ENCODE assay signal across 28 cellular contexts in the genomic region with DNA sequence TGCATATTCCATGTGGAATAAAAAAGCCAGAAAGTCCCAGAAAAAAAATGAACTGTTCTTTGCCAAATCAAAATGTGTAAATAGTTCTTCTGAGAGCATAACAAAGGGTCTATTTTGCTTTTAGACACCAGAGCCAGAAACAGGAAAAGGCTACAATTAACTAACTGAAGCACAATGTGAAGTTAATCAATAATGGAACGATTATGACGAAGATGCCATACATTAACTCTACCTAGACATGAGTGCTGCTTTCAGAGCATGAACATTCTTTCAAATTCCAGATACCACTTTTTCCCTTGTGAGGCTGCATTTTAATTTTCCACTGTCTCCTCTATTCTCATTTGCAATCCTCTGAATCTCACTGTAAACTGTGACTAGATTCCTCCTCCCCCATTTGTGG. TPM values are rescaled to one million over a fixed set of nuclear protein-coding genes. Genes with fewer than 3 reads are reported as not detected.
"Had no signal": no experiment of that assay in that cellular context is flagged by ENCODE, and none has a peak within 500 bp of the region (broad histone marks: within the 10 kb centered on the region; RNA-seq: fewer than 3 reads in every experiment).

No MANE protein-coding gene starts in this region.

- H3K79me2 ChIP-seq: parathyroid adenoma had no signal

- H3K4me3 ChIP-seq: left ventricle myocardium inferior, right lobe of liver, smooth muscle cell, stomach, suprapubic skin, tibial nerve had no signal

- H3K36me3 ChIP-seq: brain microvascular endothelial cell, left ventricle myocardium inferior, right lobe of liver, stomach, suprapubic skin, tibial nerve had no signal

- H3K9me3 ChIP-seq: left ventricle myocardium inferior, right lobe of liver, stomach, suprapubic skin, tibial nerve had no signal

- H3K36me3 Mint-ChIP-seq: natural killer cell treated with Interleukin-12 subunit alpha and Interleukin-12 subunit beta and Interleukin-15 and Interleukin-18, amount 100 ng/mL, for 72 hours; stimulated activated memory B cell treated with anti-CD40 and anti-IgM and Interleukin-4, amounts not matched to agents 10 μg/mL and 1 μg/mL and 100 μg/mL, for 72 hours; WTC11 had no signal

- H3K4me1 ChIP-seq: parathyroid adenoma, right lobe of liver, suprapubic skin had no signal

- H3K27ac Mint-ChIP-seq: activated naive CD4-positive, alpha-beta T cell treated with anti-CD3 and anti-CD28 coated beads, Interleukin-2, amount 50 U/mL, for 72 hours; activated T-helper 17 cell treated with anti-CD3 and anti-CD28 coated beads, Interleukin-2, amount 50 U/mL, for 72 hours; natural killer cell treated with Interleukin-12 subunit alpha and Interleukin-12 subunit beta and Interleukin-15 and Interleukin-18, amount 100 ng/mL, for 72 hours; stimulated activated memory B cell treated with anti-CD40 and anti-IgM and Interleukin-4, amounts not matched to agents 10 μg/mL and 1 μg/mL and 100 μg/mL, for 72 hours; WTC11 had no signal

- H3K4me1 Mint-ChIP-seq: activated T-helper 17 cell treated with anti-CD3 and anti-CD28 coated beads, Interleukin-2, amount 50 U/mL, for 72 hours had no signal

- H3K27me3 Mint-ChIP-seq: stimulated activated memory B cell treated with anti-CD40 and anti-IgM and Interleukin-4, amounts not matched to agents 10 μg/mL and 1 μg/mL and 100 μg/mL, for 72 hours had no signal

- H2AFZ ChIP-seq: parathyroid adenoma had no signal

- H3K9ac ChIP-seq: parathyroid adenoma had no signal

- H3K27ac ChIP-seq: brain microvascular endothelial cell, left ventricle myocardium inferior, parathyroid adenoma, right lobe of liver, stomach, suprapubic skin, tibial nerve had no signal

- H3K4me2 ChIP-seq: smooth muscle cell had no signal

- H3K27me3 ChIP-seq: brain microvascular endothelial cell, right lobe of liver, tibial nerve had no signal

- DNase-seq: activated T-cell treated with anti-CD3 and anti-CD28 coated beads, Interleukin-2, amount 50 U/mL, for 1 hour; aorta; brain microvascular endothelial cell; central memory CD4-positive, alpha-beta T cell; dermis blood vessel endothelial cell; effector CD8-positive, alpha-beta T cell; erythroblast; foreskin fibroblast; kidney; left ventricle myocardium inferior; midbrain; nucleus accumbens; right lobe of liver; stimulated activated CD4-positive, alpha-beta T cell treated with anti-CD3 and anti-CD28 coated beads, Interleukin-15, amount 100 ng/mL, for 24 hours; stomach; T-helper 9 cell had no signal

- H3K4me3 Mint-ChIP-seq: activated T-helper 17 cell treated with anti-CD3 and anti-CD28 coated beads, Interleukin-2, amount 50 U/mL, for 72 hours; natural killer cell treated with Interleukin-12 subunit alpha and Interleukin-12 subunit beta and Interleukin-15 and Interleukin-18, amount 100 ng/mL, for 72 hours; stimulated activated memory B cell treated with anti-CD40 and anti-IgM and Interleukin-4, amounts not matched to agents 10 μg/mL and 1 μg/mL and 100 μg/mL, for 72 hours had no signal

RNA-seq across cellular contexts. Expression of a gene that starts 48.7 kb away (rescaled TPM):
- total RNA-seq: activated naive CD4-positive, alpha-beta T cell treated with anti-CD3 and anti-CD28 coated beads, Interleukin-2, amount 50 U/mL, for 72 hours; activated T-helper 17 cell treated with anti-CD3 and anti-CD28 coated beads, Interleukin-2, amount 50 U/mL, for 72 hours; aorta; dermis blood vessel endothelial cell; fibroblast of lung; glomerular endothelial cell; kidney; left ventricle myocardium inferior; lung microvascular endothelial cell; natural killer cell treated with Interleukin-12 subunit alpha and Interleukin-12 subunit beta and Interleukin-15 and Interleukin-18, amount 100 ng/mL, for 72 hours; right lobe of liver; suprapubic skin; tibial nerve; WTC11 had no signal
